1 cellular context compared by ENCODE assay signal in the genomic region with DNA sequence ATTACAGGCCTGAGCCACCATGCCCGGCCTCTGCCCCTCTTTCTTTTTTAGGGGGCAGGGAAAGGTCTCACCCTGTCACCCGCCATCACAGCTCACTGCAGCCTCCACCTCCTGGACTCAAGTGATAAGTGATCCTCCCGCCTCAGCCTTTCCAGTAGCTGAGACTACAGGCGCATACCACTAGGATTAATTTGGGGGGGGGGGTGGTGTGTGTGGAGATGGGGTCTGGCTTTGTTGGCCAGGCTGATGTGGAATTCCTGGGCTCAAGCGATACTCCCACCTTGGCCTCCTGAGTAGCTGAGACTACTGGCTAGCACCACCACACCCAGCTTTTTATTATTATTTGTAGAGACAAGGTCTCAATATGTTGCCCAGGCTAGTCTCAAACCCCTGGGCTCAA.
TF ChIP-seq lines count a peak whose summit lies in the region.

No MANE protein-coding gene starts in this region.

TF ChIP-seq in HepG2, 621 proteins besides CTCF, POLR2A, EP300 and RAD21 (continued from another document):
- TF ChIP-seq, protein P1, sequence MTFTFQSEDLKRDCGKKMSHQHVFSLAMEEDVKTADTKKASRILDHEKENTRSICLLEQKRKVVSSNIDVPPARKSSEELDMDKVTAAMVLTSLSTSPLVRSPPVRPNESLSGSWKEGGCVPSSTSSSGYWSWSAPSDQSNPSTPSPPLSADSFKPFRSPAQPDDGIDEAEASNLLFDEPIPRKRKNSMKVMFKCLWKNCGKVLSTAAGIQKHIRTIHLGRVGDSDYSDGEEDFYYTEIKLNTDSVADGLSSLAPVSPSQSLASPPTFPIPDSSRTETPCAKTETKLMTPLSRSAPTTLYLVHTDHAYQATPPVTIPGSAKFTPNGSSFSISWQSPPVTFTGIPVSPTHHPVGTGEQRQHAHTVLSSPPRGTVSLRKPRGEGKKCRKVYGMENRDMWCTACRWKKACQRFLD (CRISPR knock-in tag; IDR thresholded peaks at IDR 0.05; ENCODE audit: borderline replicate concordance): no peak
- TF ChIP-seq GTF3A (CRISPR knock-in tag; conservative IDR thresholded peaks at IDR 0.05) (no peak), ZFYVE20 (CRISPR knock-in tag; IDR thresholded peaks at IDR 0.05; ENCODE audit: borderline replicate concordance, low read depth) (no peak)
